Comparison of ENCODE assay signal across 11 cellular contexts in the genomic region with DNA sequence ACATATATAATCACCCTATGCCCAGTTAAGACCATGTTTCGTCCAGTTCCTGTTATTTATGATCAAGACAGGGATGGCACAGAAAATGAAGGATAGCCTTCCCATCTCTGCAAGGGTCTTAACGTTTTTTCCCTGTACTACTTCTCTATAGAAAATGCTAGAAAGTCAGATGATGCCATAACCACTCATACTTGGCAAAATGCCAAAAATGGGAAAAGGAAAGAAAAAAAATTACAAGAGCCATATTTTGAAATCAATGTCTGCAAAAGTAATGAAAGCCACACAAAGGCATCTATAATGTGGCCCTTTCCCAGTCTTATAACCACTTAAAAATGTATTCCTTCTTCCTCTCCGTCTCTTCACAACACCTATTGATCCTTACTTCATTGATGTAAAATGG. TPM values are rescaled to one million over a fixed set of nuclear protein-coding genes. Genes with fewer than 3 reads are reported as not detected.
A peak's percentile ranks its signal among the peaks of the same experiment; 100 is the strongest.
DNase-seq lines count a peak whose midpoint lies in the region; ATAC-seq and TF ChIP-seq lines count a peak whose summit lies in the region.
"Had no signal": no experiment of that assay in that cellular context is flagged by ENCODE, and none has a peak within 500 bp of the region (broad histone marks: within the 10 kb centered on the region; RNA-seq: fewer than 3 reads in every experiment).

No MANE protein-coding gene starts in this region.

- H3K4me3 ChIP-seq in OCI-LY7 (ENCODE audit: low read depth, low read length, poor library complexity, severe bottlenecking) (no peak overlapping the region), psoas muscle (no peak overlapping the region)

- no peak overlapping the region for H2AFZ ChIP-seq in OCI-LY7 (ENCODE audit: low read length)

- CTCF ChIA-PET in activated CD4-positive, alpha-beta T cell treated with anti-CD3 and anti-CD28 coated beads for 36 hours (lab: Charles Lee), result interaction anchor here (1.0 to 2.0 kb wide), 5 partner anchors 11 to 31 kb away, joined by 3 to 18 read pairs (median 6); partner anchors contain the start of gene ESYT1
- CTCF ChIA-PET in OCI-LY7 (lab: Charles Lee; ENCODE audit: unreplicated experiment), result no interaction called here

- peak overlapping the region; percentile 99 for H3K27ac Mint-ChIP-seq in activated CD4-positive, alpha-beta T cell treated with anti-CD3 and anti-CD28 coated beads for 36 hours
- H3K27ac Mint-ChIP-seq in central memory CD8-positive, alpha-beta T cell (ENCODE audit: low read depth), result peak overlapping the region; percentile 93

- H3K4me1 ChIP-seq in OCI-LY7 (ENCODE audit: insufficient read depth, low read length, poor library complexity, severe bottlenecking) (peaks cover 26% of the 10 kb centered on the region), psoas muscle (peaks cover 21% of the 10 kb centered on the region)

- no peak for DNase-seq in activated CD4-positive, alpha-beta T cell treated with anti-CD3 and anti-CD28 coated beads for 36 hours
- DNase-seq in activated CD4-positive, alpha-beta T cell treated with anti-CD3 and anti-CD28 coated beads, Interleukin-2, amount 50 U/mL, for 48 hours, result no peak
- DNase-seq in OCI-LY7 (ENCODE audit: low spot score), result no peak
- no peak for DNase-seq in central memory CD8-positive, alpha-beta T cell (ENCODE audit: low spot score in 2 of 2)
- no peak for DNase-seq in psoas muscle
- no peak for DNase-seq in inferior parietal cortex (ENCODE audit: extremely low spot score)
- DNase-seq in COLO668 (lab: John Stamatoyannopoulos, UW; ENCODE audit: unreplicated experiment), result no peak
- DNase-seq: Peyer's patch; stimulated activated CD4-positive, alpha-beta T cell treated with anti-CD3 and anti-CD28 coated beads, Interleukin-2, amount 100 ng/mL, for 48 hours had no signal

- H3K4me2 ChIP-seq in OCI-LY7 (ENCODE audit: low read length), result 0 out of 2 replicates have a peak overlapping the region, but pooled peaks have one; percentile 95

- intact Hi-C loops in activated CD4-positive, alpha-beta T cell treated with anti-CD3 and anti-CD28 coated beads for 36 hours (cut with DNase I, micrococcal nuclease), result loop anchor here (5.0 to 10.0 kb wide), 2 partner anchors 37 to 934 kb away; partner anchors contain the start of genes NAB2 (in 1 of the 2) and SMARCC2 (in 1 of the 2)
- intact Hi-C loops in OCI-LY7 (cut with micrococcal nuclease; ENCODE audit: unreplicated experiment), result no loop called here
- intact Hi-C loops in psoas muscle (cut with DNase I), result no loop called here

- ATAC-seq in activated CD4-positive, alpha-beta T cell treated with anti-CD3 and anti-CD28 coated beads for 36 hours, result no peak
- ATAC-seq in central memory CD8-positive, alpha-beta T cell (replicated peaks; ENCODE audit: extremely low read depth, poor library complexity, severe bottlenecking), result no peak
- no peak for ATAC-seq in psoas muscle
- no peak for ATAC-seq in GM21576 (IDR thresholded peaks at IDR 0.05; ENCODE audit: unreplicated experiment)

- peak overlapping the region; percentile 88 for H3K4me3 Mint-ChIP-seq in activated CD4-positive, alpha-beta T cell treated with anti-CD3 and anti-CD28 coated beads for 36 hours
- H3K4me3 Mint-ChIP-seq in central memory CD8-positive, alpha-beta T cell, result peak overlapping the region; percentile 82

- H3K9me3 Mint-ChIP-seq in activated CD4-positive, alpha-beta T cell treated with anti-CD3 and anti-CD28 coated beads for 36 hours (ENCODE audit: low read depth), result no peaks in the 10 kb centered on the region
- no peaks in the 10 kb centered on the region for H3K9me3 Mint-ChIP-seq in central memory CD8-positive, alpha-beta T cell

- H3K36me3 ChIP-seq in OCI-LY7 (ENCODE audit: insufficient read depth, low read length) (peaks cover 8% of the 10 kb centered on the region), psoas muscle (ENCODE audit: insufficient read depth in 1 of 2, low read depth in 1 of 2) (peaks cover 0 to 12% of the 10 kb centered on the region in 2 donors)
- H3K36me3 ChIP-seq: Peyer's patch had no signal

- BruUV-seq in OCI-LY7 (replicated peaks; lab: Mats Ljungman, UMichigan), result TSS peak; percentile 8

- H3K79me2 ChIP-seq in OCI-LY7 (ENCODE audit: insufficient read depth, low read depth, low read length), result peaks cover 7% of the 10 kb centered on the region; the same call in 1 of the 2 replicates

- no peak for TF ChIP-seq CTCF in OCI-LY7 (conservative IDR thresholded peaks at IDR 0.05; ENCODE audit: low read length)
- TF ChIP-seq CTCF in psoas muscle (IDR thresholded peaks at IDR 0.05), result no peak

- peaks cover 4% of the 10 kb centered on the region for H3K36me3 Mint-ChIP-seq in activated CD4-positive, alpha-beta T cell treated with anti-CD3 and anti-CD28 coated beads for 36 hours (ENCODE audit: low read depth)
- peaks cover 13% of the 10 kb centered on the region for H3K36me3 Mint-ChIP-seq in central memory CD8-positive, alpha-beta T cell (ENCODE audit: insufficient read depth)

- POLR2A ChIA-PET in activated CD4-positive, alpha-beta T cell treated with anti-CD3 and anti-CD28 coated beads for 36 hours (lab: Charles Lee), result interaction anchor here (0.5 to 1.9 kb wide), 5 partner anchors 13 to 533 kb away, joined by 3 to 13 read pairs (median 5); partner anchors contain the start of gene ESYT1
- POLR2A ChIA-PET in OCI-LY7 (lab: Charles Lee), result interaction anchor here (1.0 to 1.9 kb wide), 3 partner anchors 12 to 38 kb away, joined by 3 to 8 read pairs (median 6); no protein-coding TSS in a partner anchor

- H3K9me2 ChIP-seq in OCI-LY7 (ENCODE audit: insufficient read depth, low read length), result no peaks in the 10 kb centered on the region

- no peaks in the 10 kb centered on the region for H4K20me1 ChIP-seq in OCI-LY7 (ENCODE audit: insufficient read depth, low read length)
- H4K20me1 ChIP-seq: BLaER1 had no signal

- H3K4me1 Mint-ChIP-seq in activated CD4-positive, alpha-beta T cell treated with anti-CD3 and anti-CD28 coated beads for 36 hours, result peaks cover 23% of the 10 kb centered on the region
- H3K4me1 Mint-ChIP-seq in central memory CD8-positive, alpha-beta T cell, result peaks cover 20% of the 10 kb centered on the region

- H3K27ac ChIP-seq in OCI-LY7 (ENCODE audit: low read depth, low read length, poor library complexity, severe bottlenecking) (no peak overlapping the region), psoas muscle (peak overlapping the region; percentile 90)

- 60 to 67% (median 65%) methylated on average over 3 of the region's 3 CpGs for WGBS in psoas muscle, 3 donors

- H3K9me3 ChIP-seq in OCI-LY7 (ENCODE audit: low read length) (no peaks in the 10 kb centered on the region), psoas muscle (no peaks in the 10 kb centered on the region)
- H3K9me3 ChIP-seq: BLaER1, Peyer's patch had no signal

- no peaks in the 10 kb centered on the region for H3K27me3 Mint-ChIP-seq in activated CD4-positive, alpha-beta T cell treated with anti-CD3 and anti-CD28 coated beads for 36 hours
- H3K27me3 Mint-ChIP-seq in central memory CD8-positive, alpha-beta T cell, result no peaks in the 10 kb centered on the region

- H3K27me3 ChIP-seq in psoas muscle (ENCODE audit: insufficient read depth in 3 of 3, low read length in 2 of 3), result no peaks in the 10 kb centered on the region
- H3K27me3 ChIP-seq: BLaER1, Peyer's patch had no signal

RNA-seq across cellular contexts. Expression of gene MYL6B, which starts 1.8 kb away (rescaled TPM):
- 10 to 100 TPM; 76.3 to 79.3 TPM for total RNA-seq in activated CD4-positive, alpha-beta T cell treated with anti-CD3 and anti-CD28 coated beads for 36 hours
- total RNA-seq in OCI-LY7 (2014; rRNA removed; shearing (Covaris generic)), result 56.6 and 105 TPM in 2 replicates
- 62.6 and 77.6 TPM in 2 replicates for total RNA-seq in OCI-LY7 (2022)
- total RNA-seq in psoas muscle, result 1,000 to 10,000 TPM in 1 of 4 donors, 100 to 1,000 TPM in 3; 113 to 2,222 (median 606) TPM
- polyA plus RNA-seq in psoas muscle, result 100 to 1,000 TPM; 151 to 786 (median 413) TPM

RNA-seq across cellular contexts. Expression of gene MYL6, which starts 7.6 kb away (rescaled TPM):
- 100 to 1,000 TPM; 692 to 918 TPM for total RNA-seq in activated CD4-positive, alpha-beta T cell treated with anti-CD3 and anti-CD28 coated beads for 36 hours
- total RNA-seq in OCI-LY7 (2014; rRNA removed; shearing (Covaris generic)), result 574 and 654 TPM in 2 replicates
- total RNA-seq in OCI-LY7 (2022) (415 and 468 TPM in 2 replicates), psoas muscle (100 to 1,000 TPM; 216 to 395 (median 291) TPM)
- 100 to 1,000 TPM; 384 to 711 (median 489) TPM for polyA plus RNA-seq in psoas muscle

RNA-seq across cellular contexts. Expression of gene ESYT1, which starts 22.5 kb away (rescaled TPM):
- 100 to 1,000 TPM; 132 to 160 TPM for total RNA-seq in activated CD4-positive, alpha-beta T cell treated with anti-CD3 and anti-CD28 coated beads for 36 hours
- 74.6 and 85.9 TPM in 2 replicates for total RNA-seq in OCI-LY7 (2014; rRNA removed; shearing (Covaris generic))
- total RNA-seq in OCI-LY7 (2022) (108 and 112 TPM in 2 replicates), psoas muscle (10 to 100 TPM; 36.7 to 57.4 (median 44.4) TPM)
- polyA plus RNA-seq in psoas muscle, result 10 to 100 TPM; 20.2 to 40.6 (median 21.0) TPM

RNA-seq across cellular contexts. Expression of gene ZC3H10, which starts 32.5 kb away (rescaled TPM):
- 1 to 10 TPM; 6.4 to 6.5 TPM for total RNA-seq in activated CD4-positive, alpha-beta T cell treated with anti-CD3 and anti-CD28 coated beads for 36 hours
- 11.9 and 12.6 TPM in 2 replicates for total RNA-seq in OCI-LY7 (2014; rRNA removed; shearing (Covaris generic))
- total RNA-seq in OCI-LY7 (2022), result 15.8 and 16.5 TPM in 2 replicates
- 10 to 100 TPM in 1 of 4 donors, 1 to 10 TPM in 3; 5.0 to 10.3 (median 6.6) TPM for total RNA-seq in psoas muscle
- polyA plus RNA-seq in psoas muscle, result 1 to 10 TPM; 3.5 to 7.8 (median 4.5) TPM

RNA-seq across cellular contexts. Expression of gene RPL41, which starts 34.1 kb away (rescaled TPM):
- total RNA-seq in activated CD4-positive, alpha-beta T cell treated with anti-CD3 and anti-CD28 coated beads for 36 hours, result 1,000 to 10,000 TPM; 5,101 to 9,949 TPM
- 4,534 and 5,932 TPM in 2 replicates for total RNA-seq in OCI-LY7 (2014; rRNA removed; shearing (Covaris generic))
- total RNA-seq in OCI-LY7 (2022), result 4,745 and 4,976 TPM in 2 replicates
- 1,000 to 10,000 TPM; 2,052 to 2,475 (median 2,223) TPM for total RNA-seq in psoas muscle
- 1,000 to 10,000 TPM; 3,632 to 4,096 (median 3,726) TPM for polyA plus RNA-seq in psoas muscle

Comparison
In these comparisons a context has a peak if more than half of its experiments do, and no peak if none do; other contexts are left out.
1. intact Hi-C loops: an anchor here in activated CD4-positive, alpha-beta T cell treated with anti-CD3 and anti-CD28 coated beads for 36 hours (5.0 to 10.0 kb wide); none called in OCI-LY7 and psoas muscle.